1 cellular context compared by ENCODE assay signal in the genomic region with DNA sequence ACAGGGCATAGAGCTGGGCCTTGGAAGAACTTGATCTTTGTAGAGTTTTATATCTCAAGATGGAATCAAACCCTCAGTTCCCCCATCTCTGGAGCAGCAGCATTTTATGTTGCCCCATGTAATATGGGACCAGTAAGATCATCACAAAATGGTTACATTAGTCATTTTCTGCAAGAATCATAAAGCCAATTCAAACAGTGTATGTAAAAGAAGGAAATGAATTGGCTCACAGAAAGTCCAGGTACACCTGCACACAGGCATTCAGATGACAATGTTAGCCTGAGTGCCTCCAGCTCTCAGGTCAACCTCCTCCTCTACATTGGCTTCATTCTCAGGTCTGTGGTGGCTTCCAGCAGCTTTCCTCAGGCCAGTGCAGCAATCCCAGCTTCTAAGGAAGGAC.
TF ChIP-seq lines count a peak whose summit lies in the region.

No MANE protein-coding gene starts in this region.

TF ChIP-seq in GM23338, 12 proteins besides CTCF, POLR2A, EP300 and RAD21 (continued from another document):
- TF ChIP-seq, protein P1, sequence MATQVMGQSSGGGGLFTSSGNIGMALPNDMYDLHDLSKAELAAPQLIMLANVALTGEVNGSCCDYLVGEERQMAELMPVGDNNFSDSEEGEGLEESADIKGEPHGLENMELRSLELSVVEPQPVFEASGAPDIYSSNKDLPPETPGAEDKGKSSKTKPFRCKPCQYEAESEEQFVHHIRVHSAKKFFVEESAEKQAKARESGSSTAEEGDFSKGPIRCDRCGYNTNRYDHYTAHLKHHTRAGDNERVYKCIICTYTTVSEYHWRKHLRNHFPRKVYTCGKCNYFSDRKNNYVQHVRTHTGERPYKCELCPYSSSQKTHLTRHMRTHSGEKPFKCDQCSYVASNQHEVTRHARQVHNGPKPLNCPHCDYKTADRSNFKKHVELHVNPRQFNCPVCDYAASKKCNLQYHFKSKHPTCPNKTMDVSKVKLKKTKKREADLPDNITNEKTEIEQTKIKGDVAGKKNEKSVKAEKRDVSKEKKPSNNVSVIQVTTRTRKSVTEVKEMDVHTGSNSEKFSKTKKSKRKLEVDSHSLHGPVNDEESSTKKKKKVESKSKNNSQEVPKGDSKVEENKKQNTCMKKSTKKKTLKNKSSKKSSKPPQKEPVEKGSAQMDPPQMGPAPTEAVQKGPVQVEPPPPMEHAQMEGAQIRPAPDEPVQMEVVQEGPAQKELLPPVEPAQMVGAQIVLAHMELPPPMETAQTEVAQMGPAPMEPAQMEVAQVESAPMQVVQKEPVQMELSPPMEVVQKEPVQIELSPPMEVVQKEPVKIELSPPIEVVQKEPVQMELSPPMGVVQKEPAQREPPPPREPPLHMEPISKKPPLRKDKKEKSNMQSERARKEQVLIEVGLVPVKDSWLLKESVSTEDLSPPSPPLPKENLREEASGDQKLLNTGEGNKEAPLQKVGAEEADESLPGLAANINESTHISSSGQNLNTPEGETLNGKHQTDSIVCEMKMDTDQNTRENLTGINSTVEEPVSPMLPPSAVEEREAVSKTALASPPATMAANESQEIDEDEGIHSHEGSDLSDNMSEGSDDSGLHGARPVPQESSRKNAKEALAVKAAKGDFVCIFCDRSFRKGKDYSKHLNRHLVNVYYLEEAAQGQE (IDR thresholded peaks at IDR 0.05; ENCODE audit: unreplicated experiment), result no peak
- TF ChIP-seq EZH2 (IDR thresholded peaks at IDR 0.05; ENCODE audit: low read depth, unreplicated experiment) (no peak), CREB1 (CRISPR knock-in tag; IDR thresholded peaks at IDR 0.05; ENCODE audit: low read depth) (no peak), POLR2AphosphoS5 (IDR thresholded peaks at IDR 0.05; ENCODE audit: low read depth) (no peak), EZH2phosphoT487 (IDR thresholded peaks at IDR 0.05; ENCODE audit: unreplicated experiment) (no peak), JUNB (IDR thresholded peaks at IDR 0.05; ENCODE audit: unreplicated experiment) (no peak), NANOG (IDR thresholded peaks at IDR 0.05; ENCODE audit: borderline replicate concordance) (no peak), STAT1 (IDR thresholded peaks at IDR 0.05; ENCODE audit: unreplicated experiment) (no peak), ZNF331 (CRISPR knock-in tag; IDR thresholded peaks at IDR 0.05; ENCODE audit: low read depth) (no peak)
- TF ChIP-seq, protein P2, sequence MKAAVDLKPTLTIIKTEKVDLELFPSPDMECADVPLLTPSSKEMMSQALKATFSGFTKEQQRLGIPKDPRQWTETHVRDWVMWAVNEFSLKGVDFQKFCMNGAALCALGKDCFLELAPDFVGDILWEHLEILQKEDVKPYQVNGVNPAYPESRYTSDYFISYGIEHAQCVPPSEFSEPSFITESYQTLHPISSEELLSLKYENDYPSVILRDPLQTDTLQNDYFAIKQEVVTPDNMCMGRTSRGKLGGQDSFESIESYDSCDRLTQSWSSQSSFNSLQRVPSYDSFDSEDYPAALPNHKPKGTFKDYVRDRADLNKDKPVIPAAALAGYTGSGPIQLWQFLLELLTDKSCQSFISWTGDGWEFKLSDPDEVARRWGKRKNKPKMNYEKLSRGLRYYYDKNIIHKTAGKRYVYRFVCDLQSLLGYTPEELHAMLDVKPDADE (IDR thresholded peaks at IDR 0.05), result no peak
- TF ChIP-seq, protein P3, sequence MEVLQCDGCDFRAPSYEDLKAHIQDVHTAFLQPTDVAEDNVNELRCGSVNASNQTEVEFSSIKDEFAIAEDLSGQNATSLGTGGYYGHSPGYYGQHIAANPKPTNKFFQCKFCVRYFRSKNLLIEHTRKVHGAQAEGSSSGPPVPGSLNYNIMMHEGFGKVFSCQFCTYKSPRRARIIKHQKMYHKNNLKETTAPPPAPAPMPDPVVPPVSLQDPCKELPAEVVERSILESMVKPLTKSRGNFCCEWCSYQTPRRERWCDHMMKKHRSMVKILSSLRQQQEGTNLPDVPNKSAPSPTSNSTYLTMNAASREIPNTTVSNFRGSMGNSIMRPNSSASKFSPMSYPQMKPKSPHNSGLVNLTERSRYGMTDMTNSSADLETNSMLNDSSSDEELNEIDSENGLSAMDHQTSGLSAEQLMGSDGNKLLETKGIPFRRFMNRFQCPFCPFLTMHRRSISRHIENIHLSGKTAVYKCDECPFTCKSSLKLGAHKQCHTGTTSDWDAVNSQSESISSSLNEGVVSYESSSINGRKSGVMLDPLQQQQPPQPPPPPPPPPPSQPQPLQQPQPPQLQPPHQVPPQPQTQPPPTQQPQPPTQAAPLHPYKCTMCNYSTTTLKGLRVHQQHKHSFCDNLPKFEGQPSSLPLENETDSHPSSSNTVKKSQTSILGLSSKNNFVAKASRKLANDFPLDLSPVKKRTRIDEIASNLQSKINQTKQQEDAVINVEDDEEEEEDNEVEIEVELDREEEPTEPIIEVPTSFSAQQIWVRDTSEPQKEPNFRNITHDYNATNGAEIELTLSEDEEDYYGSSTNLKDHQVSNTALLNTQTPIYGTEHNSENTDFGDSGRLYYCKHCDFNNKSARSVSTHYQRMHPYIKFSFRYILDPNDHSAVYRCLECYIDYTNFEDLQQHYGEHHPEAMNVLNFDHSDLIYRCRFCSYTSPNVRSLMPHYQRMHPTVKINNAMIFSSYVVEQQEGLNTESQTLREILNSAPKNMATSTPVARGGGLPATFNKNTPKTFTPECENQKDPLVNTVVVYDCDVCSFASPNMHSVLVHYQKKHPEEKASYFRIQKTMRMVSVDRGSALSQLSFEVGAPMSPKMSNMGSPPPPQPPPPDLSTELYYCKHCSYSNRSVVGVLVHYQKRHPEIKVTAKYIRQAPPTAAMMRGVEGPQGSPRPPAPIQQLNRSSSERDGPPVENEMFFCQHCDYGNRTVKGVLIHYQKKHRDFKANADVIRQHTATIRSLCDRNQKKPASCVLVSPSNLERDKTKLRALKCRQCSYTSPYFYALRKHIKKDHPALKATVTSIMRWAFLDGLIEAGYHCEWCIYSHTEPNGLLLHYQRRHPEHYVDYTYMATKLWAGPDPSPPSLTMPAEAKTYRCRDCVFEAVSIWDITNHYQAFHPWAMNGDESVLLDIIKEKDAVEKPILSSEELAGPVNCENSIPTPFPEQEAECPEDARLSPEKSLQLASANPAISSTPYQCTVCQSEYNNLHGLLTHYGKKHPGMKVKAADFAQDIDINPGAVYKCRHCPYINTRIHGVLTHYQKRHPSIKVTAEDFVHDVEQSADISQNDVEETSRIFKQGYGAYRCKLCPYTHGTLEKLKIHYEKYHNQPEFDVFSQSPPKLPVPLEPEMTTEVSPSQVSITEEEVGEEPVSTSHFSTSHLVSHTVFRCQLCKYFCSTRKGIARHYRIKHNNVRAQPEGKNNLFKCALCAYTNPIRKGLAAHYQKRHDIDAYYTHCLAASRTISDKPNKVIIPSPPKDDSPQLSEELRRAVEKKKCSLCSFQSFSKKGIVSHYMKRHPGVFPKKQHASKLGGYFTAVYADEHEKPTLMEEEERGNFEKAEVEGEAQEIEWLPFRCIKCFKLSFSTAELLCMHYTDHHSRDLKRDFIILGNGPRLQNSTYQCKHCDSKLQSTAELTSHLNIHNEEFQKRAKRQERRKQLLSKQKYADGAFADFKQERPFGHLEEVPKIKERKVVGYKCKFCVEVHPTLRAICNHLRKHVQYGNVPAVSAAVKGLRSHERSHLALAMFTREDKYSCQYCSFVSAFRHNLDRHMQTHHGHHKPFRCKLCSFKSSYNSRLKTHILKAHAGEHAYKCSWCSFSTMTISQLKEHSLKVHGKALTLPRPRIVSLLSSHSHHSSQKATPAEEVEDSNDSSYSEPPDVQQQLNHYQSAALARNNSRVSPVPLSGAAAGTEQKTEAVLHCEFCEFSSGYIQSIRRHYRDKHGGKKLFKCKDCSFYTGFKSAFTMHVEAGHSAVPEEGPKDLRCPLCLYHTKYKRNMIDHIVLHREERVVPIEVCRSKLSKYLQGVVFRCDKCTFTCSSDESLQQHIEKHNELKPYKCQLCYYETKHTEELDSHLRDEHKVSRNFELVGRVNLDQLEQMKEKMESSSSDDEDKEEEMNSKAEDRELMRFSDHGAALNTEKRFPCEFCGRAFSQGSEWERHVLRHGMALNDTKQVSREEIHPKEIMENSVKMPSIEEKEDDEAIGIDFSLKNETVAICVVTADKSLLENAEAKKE (CRISPR knock-in tag; IDR thresholded peaks at IDR 0.05), result no peak
